ENCODE assay signal across 22 cellular contexts in the genomic region with DNA sequence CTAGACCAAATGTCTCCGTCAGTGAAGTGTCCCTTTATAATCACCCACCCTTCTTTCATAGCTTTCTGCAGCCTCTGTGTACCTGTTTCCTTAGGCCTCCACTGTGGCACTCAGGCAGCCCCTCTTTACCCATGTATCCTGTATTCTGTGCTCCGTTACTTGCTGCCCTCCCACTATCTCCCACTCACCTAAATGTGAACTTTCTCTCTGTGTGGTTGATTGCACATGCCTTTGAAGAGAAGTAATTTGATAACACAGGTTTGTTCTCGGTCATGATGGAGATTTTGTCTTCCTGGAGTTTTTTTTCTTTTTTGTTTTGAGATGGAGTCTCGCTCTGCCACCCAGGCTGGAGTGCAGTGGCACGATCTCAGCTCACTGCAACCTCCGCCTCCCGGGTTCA.
"Had no signal": no experiment of that assay in that cellular context is flagged by ENCODE, and none has a peak within 500 bp of the region (broad histone marks: within the 10 kb centered on the region; RNA-seq: fewer than 3 reads in every experiment).

No MANE protein-coding gene starts in this region.

- H3K4me1 Mint-ChIP-seq: activated CD4-positive, alpha-beta T cell treated with anti-CD3 and anti-CD28 coated beads, Interleukin-2, amount 10 ng/mL, durations not matched to agents 7 days and 5 days had no signal

- H3K27me3 Mint-ChIP-seq: activated CD4-positive, alpha-beta memory T cell treated with anti-CD3 and anti-CD28 coated beads for 36 hours; activated CD4-positive, alpha-beta T cell treated with anti-CD3 and anti-CD28 coated beads, Interleukin-2, amount 10 ng/mL, durations not matched to agents 7 days and 5 days; activated naive CD8-positive, alpha-beta T cell treated with anti-CD3 and anti-CD28 coated beads, Interleukin-2, amount 10 ng/mL, durations not matched to agents 7 days and 5 days; T-helper 17 cell had no signal

- DNase-seq: activated CD4-positive, alpha-beta memory T cell treated with anti-CD3 and anti-CD28 coated beads for 36 hours; activated CD4-positive, alpha-beta T cell treated with anti-CD3 and anti-CD28 coated beads, Interleukin-2, amount 10 ng/mL, durations not matched to agents 7 days and 5 days; activated CD4-positive, CD25-positive, alpha-beta regulatory T cell; activated CD8-positive, alpha-beta memory T cell treated with anti-CD3 and anti-CD28 coated beads for 24 hours; activated gamma-delta T cell treated with Interleukin-2 at 50 U/mL for 16 hours; activated naive CD4-positive, alpha-beta T cell treated with anti-CD3 and anti-CD28 coated beads, Interleukin-2, amount 50 U/mL, for 16 hours; activated naive CD8-positive, alpha-beta T cell treated with anti-CD3 and anti-CD28 coated beads, Interleukin-2, amount 10 ng/mL, durations not matched to agents 7 days and 5 days; activated T-cell treated with anti-CD3 and anti-CD28 coated beads, Interleukin-2, amount 50 U/mL, for 4 hours; aorta; body of pancreas; central memory CD4-positive, alpha-beta T cell; NCI-H1092; NCI-H1417; NCI-H2029; NCI-H2107; NCI-H2227 treated with DMSO at 0.1 percent for 48 hours; NCI-H446 treated with DMSO at 0.1 percent for 48 hours; NCI-H524 treated with DMSO at 0.1 percent for 48 hours; NCI-H82; SIG-M5; T-helper 17 cell; T-helper 9 cell had no signal

- H3K27ac Mint-ChIP-seq: activated CD4-positive, alpha-beta memory T cell treated with anti-CD3 and anti-CD28 coated beads for 36 hours; activated CD4-positive, alpha-beta T cell treated with anti-CD3 and anti-CD28 coated beads, Interleukin-2, amount 10 ng/mL, durations not matched to agents 7 days and 5 days; activated naive CD8-positive, alpha-beta T cell treated with anti-CD3 and anti-CD28 coated beads, Interleukin-2, amount 10 ng/mL, durations not matched to agents 7 days and 5 days; T-helper 17 cell had no signal

- H3K36me3 Mint-ChIP-seq: activated CD4-positive, alpha-beta memory T cell treated with anti-CD3 and anti-CD28 coated beads for 36 hours had no signal

- H3K4me3 Mint-ChIP-seq: activated CD4-positive, alpha-beta memory T cell treated with anti-CD3 and anti-CD28 coated beads for 36 hours; activated CD4-positive, alpha-beta T cell treated with anti-CD3 and anti-CD28 coated beads, Interleukin-2, amount 10 ng/mL, durations not matched to agents 7 days and 5 days; activated naive CD8-positive, alpha-beta T cell treated with anti-CD3 and anti-CD28 coated beads, Interleukin-2, amount 10 ng/mL, durations not matched to agents 7 days and 5 days; activated T-cell treated with anti-CD3 and anti-CD28 coated beads, Interleukin-2, amount 50 U/mL, for 4 hours had no signal

- ATAC-seq: activated T-cell treated with anti-CD3 and anti-CD28 coated beads, Interleukin-2, amount 50 U/mL, for 4 hours; body of pancreas; T-helper 17 cell had no signal

- H3K9me3 Mint-ChIP-seq: activated CD4-positive, alpha-beta memory T cell treated with anti-CD3 and anti-CD28 coated beads for 36 hours; activated CD4-positive, alpha-beta T cell treated with anti-CD3 and anti-CD28 coated beads, Interleukin-2, amount 10 ng/mL, durations not matched to agents 7 days and 5 days; activated naive CD8-positive, alpha-beta T cell treated with anti-CD3 and anti-CD28 coated beads, Interleukin-2, amount 10 ng/mL, durations not matched to agents 7 days and 5 days; activated T-cell treated with anti-CD3 and anti-CD28 coated beads, Interleukin-2, amount 50 U/mL, for 4 hours had no signal
